In genomic region chr3:15797600-15798303, GRCh38 we compare ENCODE assay signal across 8 cellular contexts. TPM values are rescaled to one million over a fixed set of nuclear protein-coding genes. Genes with fewer than 3 reads are reported as not detected.
DNase-seq lines count a peak whose midpoint lies in the region; TF ChIP-seq lines count a peak whose summit lies in the region.

Gene ANKRD28, minus strand, starts transcription at chr3:15797979. Its CDS starts 1,458 bp downstream, at chr3:15796521.

- H3K36me3 Mint-ChIP-seq in mesothelial cell of epicardium, result peaks cover 3% of the 10 kb centered on the region

- no peaks in the 10 kb centered on the region for H3K9me3 Mint-ChIP-seq in mesothelial cell of epicardium

- peak; percentile 42 for TF ChIP-seq POLR2A in transverse colon (IDR thresholded peaks at IDR 0.05)

- H3K4me1 Mint-ChIP-seq in mesothelial cell of epicardium, result peaks cover 56% of the 10 kb centered on the region

- no peaks in the 10 kb centered on the region for H3K27me3 ChIP-seq in transverse colon

- no peaks in the 10 kb centered on the region for H3K27me3 Mint-ChIP-seq in mesothelial cell of epicardium (ENCODE audit: low read depth)

- H3K4me1 ChIP-seq in transverse colon, result peaks cover 0 to 50% (median 20%) of the 10 kb centered on the region in 4 donors

- peak; percentile 27 for DNase-seq in stimulated activated CD4-positive, alpha-beta T cell treated with anti-CD3 and anti-CD28 coated beads, Interleukin-4, amount 100 ng/mL, for 24 hours
- DNase-seq in stimulated activated CD4-positive, alpha-beta T cell treated with anti-CD3 and anti-CD28 coated beads, Interleukin-4, amount 100 ng/mL, for 4 hours, result no peak
- peak; percentile 83 for DNase-seq in Jurkat, Clone E6-1 (ENCODE audit: low read depth, low spot score)
- DNase-seq in T1000 (lab: John Stamatoyannopoulos, UW) (peak; percentile 35), epidermal melanocyte (ENCODE audit: insufficient read length, low spot score) (peak; percentile 53), mesothelial cell of epicardium (ENCODE audit: low spot score in 2 of 2, unreplicated experiment in 2 of 2) (no peak), transverse colon (no peak), DMS153 treated with DMSO at 0.1 percent for 48 hours (lab: John Stamatoyannopoulos, UW; ENCODE audit: unreplicated experiment) (no peak)

- peak within 1 kb of the TSS; percentile 82 to 91 (median 89) for H3K27ac ChIP-seq in transverse colon

- peak within 1 kb of the TSS; percentile 67 for H3K4me3 Mint-ChIP-seq in mesothelial cell of epicardium

- no peaks in the 10 kb centered on the region for H3K36me3 ChIP-seq in transverse colon

- no peak for TF ChIP-seq EP300 in transverse colon (IDR thresholded peaks at IDR 0.05; ENCODE audit: low read depth)

- in situ Hi-C loops in transverse colon (cut with MboI; ENCODE audit: low pct_ligation_motif_present in 1 of 4, low pct_unique_long_range_greater_than_20kb in 1 of 4, low sequenced_read_pairs in 3 of 4), result no loop called here

- 0 to 1% methylated on average over 6 of the region's 6 CpGs for WGBS in transverse colon (ENCODE audit: low coverage in 1 of 2), 2 donors

- H3K4me3 ChIP-seq in Jurkat, Clone E6-1 (ENCODE audit: low read length), result peak within 1 kb of the TSS; percentile 50
- H3K4me3 ChIP-seq in transverse colon, result peak within 1 kb of the TSS; percentile 1 to 44 (median 24)

- TF ChIP-seq CTCF in mesothelial cell of epicardium (IDR thresholded peaks at IDR 0.05; ENCODE audit: unreplicated experiment) (peak; percentile 14), transverse colon (IDR thresholded peaks at IDR 0.05) (peak; percentile 16 to 53 (median 33))

- H3K27ac Mint-ChIP-seq in mesothelial cell of epicardium, result peak within 1 kb of the TSS; percentile 97

- no peaks in the 10 kb centered on the region for H3K9me3 ChIP-seq in transverse colon

- intact Hi-C loops in transverse colon (cut with DNase I; ENCODE audit: low total_unique reads), result no loop called here

RNA-seq across cellular contexts. Expression of gene ANKRD28, which starts in this region (rescaled TPM):
- polyA plus RNA-seq in Jurkat, Clone E6-1 (2012; ENCODE audit: insufficient read depth, insufficient read length), result 54.6 TPM
- 43.7 to 45.0 TPM (median 44.0 TPM) in 3 replicates for total RNA-seq in mesothelial cell of epicardium
- 10 to 100 TPM; 39.0 to 81.1 (median 49.5) TPM for total RNA-seq in transverse colon

Comparison
In these comparisons a context has a peak if more than half of its experiments do, and no peak if none do; other contexts are left out.
1. DNase-seq: peak in stimulated activated CD4-positive, alpha-beta T cell treated with anti-CD3 and anti-CD28 coated beads, Interleukin-4, amount 100 ng/mL, for 24 hours (single experiment), Jurkat, Clone E6-1 (single experiment), T1000 (single experiment) and epidermal melanocyte (single experiment); none in stimulated activated CD4-positive, alpha-beta T cell treated with anti-CD3 and anti-CD28 coated beads, Interleukin-4, amount 100 ng/mL, for 4 hours (0 of 2), mesothelial cell of epicardium (0 of 2), transverse colon (single experiment) and DMS153 treated with DMSO at 0.1 percent for 48 hours (single experiment).